18 cellular contexts compared by ENCODE assay signal in genomic region chr15:40348471-40348864, GRCh38. TPM values are rescaled to one million over a fixed set of nuclear protein-coding genes. Genes with fewer than 3 reads are reported as not detected.
A peak's percentile ranks its signal among the peaks of the same experiment; 100 is the strongest.
DNase-seq lines count a peak whose midpoint lies in the region; ATAC-seq and TF ChIP-seq lines count a peak whose summit lies in the region.
"Had no signal": no experiment of that assay in that cellular context is flagged by ENCODE, and none has a peak within 500 bp of the region (broad histone marks: within the 10 kb centered on the region; RNA-seq: fewer than 3 reads in every experiment).

No MANE protein-coding gene starts in this region.

- POLR2A ChIA-PET in RWPE1 (lab: Yijun Ruan, JAX; ENCODE audit: low non-redundant PET) = no interaction called here

- H4K91ac ChIP-seq in mesenchymal stem cell (ENCODE audit: low read length) = peak overlapping the region; percentile 10

- H4K8ac ChIP-seq in mesenchymal stem cell (ENCODE audit: low read length) = no peak overlapping the region

- no peak for DNase-seq in activated naive CD4-positive, alpha-beta T cell treated with anti-CD3 and anti-CD28 coated beads, Interleukin-2, amount 50 U/mL, for 72 hours (ENCODE audit: low spot score in 2 of 2)
- no peak for DNase-seq in activated naive CD4-positive, alpha-beta T cell treated with anti-CD3 and anti-CD28 coated beads for 36 hours
- no peak for DNase-seq in RWPE1 (ENCODE audit: low spot score)
- no peak for DNase-seq in mesenchymal stem cell
- no peak for DNase-seq in stomach
- DNase-seq in SKM-1 (lab: John Stamatoyannopoulos, UW; ENCODE audit: unreplicated experiment) = no peak
- DNase-seq: 8988T, C1 segment of cervical spinal cord, HFFc6, MV-4-11, NCI-H1436, NCI-H2081, NCI-H510A treated with DMSO at 0.1 percent for 48 hours, SJCRH30 had no signal

- H2BK15ac ChIP-seq in mesenchymal stem cell (ENCODE audit: low read depth, poor library complexity, severe bottlenecking) = no peak overlapping the region

- H3K4me2 ChIP-seq in mesenchymal stem cell (ENCODE audit: low read length, poor library complexity, severe bottlenecking) = no peak overlapping the region

- no peak overlapping the region for H3K14ac ChIP-seq in mesenchymal stem cell (ENCODE audit: low read length in 2 of 2)

- H3K4me3 Mint-ChIP-seq in activated naive CD4-positive, alpha-beta T cell treated with anti-CD3 and anti-CD28 coated beads for 36 hours = no peak overlapping the region
- H3K4me3 Mint-ChIP-seq: HFFc6 had no signal

- H3K9ac ChIP-seq in mesenchymal stem cell (ENCODE audit: low read length) = no peak overlapping the region

- no peaks in the 10 kb centered on the region for H3K27me3 Mint-ChIP-seq in activated naive CD4-positive, alpha-beta T cell treated with anti-CD3 and anti-CD28 coated beads for 36 hours (ENCODE audit: low read depth)

- peak overlapping the region; percentile 34 to 66 for H3K27ac Mint-ChIP-seq in activated naive CD4-positive, alpha-beta T cell treated with anti-CD3 and anti-CD28 coated beads, Interleukin-2, amount 50 U/mL, for 72 hours
- no peak overlapping the region for H3K27ac Mint-ChIP-seq in activated naive CD4-positive, alpha-beta T cell treated with anti-CD3 and anti-CD28 coated beads for 36 hours
- H3K27ac Mint-ChIP-seq: HFFc6 had no signal

- H3K4me1 ChIP-seq in mesenchymal stem cell (ENCODE audit: control insufficient read depth, insufficient read depth, low read depth, low read length) = peaks cover 13% of the 10 kb centered on the region
- peaks cover 13 to 46% (median 44%) of the 10 kb centered on the region in 4 donors for H3K4me1 ChIP-seq in stomach
- H3K4me1 ChIP-seq: SJCRH30 had no signal

- H3K4me3 ChIP-seq in mesenchymal stem cell (ENCODE audit: insufficient read depth in 1 of 2, low read depth in 1 of 2, low read length in 2 of 2) = no peak overlapping the region
- no peak overlapping the region for H3K4me3 ChIP-seq in stomach
- H3K4me3 ChIP-seq: SJCRH30 had no signal

- TF ChIP-seq CTCF in RWPE1 (conservative IDR thresholded peaks at IDR 0.05; ENCODE audit: low read depth) (no peak), stomach (IDR thresholded peaks at IDR 0.05) (no peak)

- no peak overlapping the region for H2BK5ac ChIP-seq in mesenchymal stem cell (ENCODE audit: low read depth, low read length, poor library complexity, severe bottlenecking)

- intact Hi-C loops in activated naive CD4-positive, alpha-beta T cell treated with anti-CD3 and anti-CD28 coated beads for 36 hours (cut with micrococcal nuclease) = no loop called here
- intact Hi-C loops in stomach (cut with DNase I; ENCODE audit: low total_unique reads) = no loop called here

- 95% methylated on average over 5 of the region's 5 CpGs for WGBS in mesenchymal stem cell
- WGBS in stomach, 5 donors = 73 to 76% (median 74%) methylated on average over 5 of the region's 5 CpGs

- H2BK120ac ChIP-seq in mesenchymal stem cell (ENCODE audit: low read depth, low read length) = no peak overlapping the region

- H3K27ac ChIP-seq in RWPE1 (peak overlapping the region; percentile 91), mesenchymal stem cell (ENCODE audit: low read length, poor library complexity, severe bottlenecking) (no peak overlapping the region), stomach (peak overlapping the region; percentile 29 to 74 (median 55))
- H3K27ac ChIP-seq: SJCRH30 had no signal

- H3K4me1 Mint-ChIP-seq in activated naive CD4-positive, alpha-beta T cell treated with anti-CD3 and anti-CD28 coated beads for 36 hours (ENCODE audit: low read depth) = no peaks in the 10 kb centered on the region

- no peak for TF ChIP-seq EP300 in stomach (IDR thresholded peaks at IDR 0.05)

- no peaks in the 10 kb centered on the region for H3K36me3 Mint-ChIP-seq in activated naive CD4-positive, alpha-beta T cell treated with anti-CD3 and anti-CD28 coated beads, Interleukin-2, amount 50 U/mL, for 72 hours
- H3K36me3 Mint-ChIP-seq in activated naive CD4-positive, alpha-beta T cell treated with anti-CD3 and anti-CD28 coated beads for 36 hours (ENCODE audit: low read depth) = no peaks in the 10 kb centered on the region

- H3K9me3 Mint-ChIP-seq in activated naive CD4-positive, alpha-beta T cell treated with anti-CD3 and anti-CD28 coated beads, Interleukin-2, amount 50 U/mL, for 72 hours = no peaks in the 10 kb centered on the region
- no peaks in the 10 kb centered on the region for H3K9me3 Mint-ChIP-seq in activated naive CD4-positive, alpha-beta T cell treated with anti-CD3 and anti-CD28 coated beads for 36 hours
- H3K9me3 Mint-ChIP-seq: HFFc6 had no signal

- no peak overlapping the region for H3K4ac ChIP-seq in mesenchymal stem cell (ENCODE audit: low read depth in 1 of 2, low read length in 2 of 2)

- H3K23ac ChIP-seq in mesenchymal stem cell (ENCODE audit: low read length in 2 of 2) = no peak overlapping the region

- H3K18ac ChIP-seq in mesenchymal stem cell (ENCODE audit: low read depth in 1 of 2, low read length in 2 of 2) = no peak overlapping the region

- no peak overlapping the region for H2AK5ac ChIP-seq in mesenchymal stem cell (ENCODE audit: low read length, severe bottlenecking)

- no peak for TF ChIP-seq POLR2A in stomach (IDR thresholded peaks at IDR 0.05)

- no peak overlapping the region for H2AFZ ChIP-seq in mesenchymal stem cell (ENCODE audit: low read depth, low read length)

- H3K9me3 ChIP-seq in mesenchymal stem cell (ENCODE audit: control insufficient read depth, low read length) (no peaks in the 10 kb centered on the region), stomach (no peaks in the 10 kb centered on the region)
- H3K9me3 ChIP-seq: SJCRH30 had no signal

- CTCF ChIA-PET in activated naive CD4-positive, alpha-beta T cell treated with anti-CD3 and anti-CD28 coated beads for 36 hours (lab: Charles Lee) = interaction anchor here (1.0 kb wide), 1 partner anchor 74 kb away, joined by 3 read pairs; no protein-coding TSS in a partner anchor
- CTCF ChIA-PET in RWPE1 (lab: Yijun Ruan, JAX) = interaction anchor here (0.6 to 1.1 kb wide), 2 partner anchors 27 to 73 kb away, joined by 4 to 5 read pairs; no protein-coding TSS in a partner anchor

- H3K27me3 ChIP-seq in mesenchymal stem cell (ENCODE audit: control insufficient read depth in 1 of 2, insufficient read depth in 1 of 2, low read length in 2 of 2) (peaks cover 11 to 31% of the 10 kb centered on the region in 2 experiments), stomach (no peaks in the 10 kb centered on the region)

- no peak for ATAC-seq in activated naive CD4-positive, alpha-beta T cell treated with anti-CD3 and anti-CD28 coated beads, Interleukin-2, amount 50 U/mL, for 72 hours
- no peak for ATAC-seq in GM21381 (IDR thresholded peaks at IDR 0.05; ENCODE audit: unreplicated experiment)
- ATAC-seq in HG03108 (IDR thresholded peaks at IDR 0.05; ENCODE audit: unreplicated experiment) = no peak

- H2BK12ac ChIP-seq in mesenchymal stem cell (ENCODE audit: low read length in 2 of 2) = no peak overlapping the region

- H3K36me3 ChIP-seq in mesenchymal stem cell (ENCODE audit: control insufficient read depth in 1 of 2, insufficient read depth in 2 of 2, low read depth in 1 of 2, low read length in 2 of 2) (no peaks in the 10 kb centered on the region), stomach (no peaks in the 10 kb centered on the region)
- H3K36me3 ChIP-seq: SJCRH30 had no signal

- H3K79me1 ChIP-seq in mesenchymal stem cell (replicated peaks; ENCODE audit: low read length, poor library complexity, severe bottlenecking) = no peaks in the 10 kb centered on the region

RNA-seq across cellular contexts. Expression of gene PHGR1, which starts 2.4 kb away (rescaled TPM):
- not detected for total RNA-seq in activated naive CD4-positive, alpha-beta T cell treated with anti-CD3 and anti-CD28 coated beads, Interleukin-2, amount 50 U/mL, for 72 hours
- not detected for total RNA-seq in activated naive CD4-positive, alpha-beta T cell treated with anti-CD3 and anti-CD28 coated beads for 36 hours
- polyA plus RNA-seq in mesenchymal stem cell (2013, experiment 1 of 2) = not detected
- not detected for polyA plus RNA-seq in mesenchymal stem cell (2013, experiment 2 of 2)
- 1,000 to 10,000 TPM in 1 of 5 donors, 10 to 100 TPM in 2, 1 to 10 TPM in 1, not detected in 1; 4.7 to 1,748 (median 37.2) TPM for total RNA-seq in stomach
- polyA plus RNA-seq in stomach = 1,000 to 10,000 TPM in 1 of 3 donors, 100 to 1,000 TPM in 2; 132 to 2,907 (median 156) TPM
- total RNA-seq: H1, HFFc6, RPMI7951, SJCRH30 had no signal
- polyA plus RNA-seq: H1 had no signal

RNA-seq across cellular contexts. Expression of gene CCDC9B, which starts 7.7 kb away (rescaled TPM):
- 1 to 10 TPM; 1.6 to 2.8 TPM for total RNA-seq in activated naive CD4-positive, alpha-beta T cell treated with anti-CD3 and anti-CD28 coated beads, Interleukin-2, amount 50 U/mL, for 72 hours
- 1 to 10 TPM; 1.9 to 2.2 TPM for total RNA-seq in activated naive CD4-positive, alpha-beta T cell treated with anti-CD3 and anti-CD28 coated beads for 36 hours
- polyA plus RNA-seq in mesenchymal stem cell (2013, experiment 1 of 2) = 34.5 TPM
- polyA plus RNA-seq in mesenchymal stem cell (2013, experiment 2 of 2) = 31.6 TPM
- total RNA-seq in stomach = 10 to 100 TPM in 4 of 5 donors, under 1 TPM in 1; 0.58 to 39.3 (median 21.1) TPM
- polyA plus RNA-seq in stomach = 1 to 10 TPM; 2.9 to 9.7 (median 8.2) TPM

RNA-seq across cellular contexts. Expression of gene DISP2, which starts 9.6 kb away (rescaled TPM):
- total RNA-seq in activated naive CD4-positive, alpha-beta T cell treated with anti-CD3 and anti-CD28 coated beads, Interleukin-2, amount 50 U/mL, for 72 hours = under 1 TPM; 0.06 to 0.50 TPM
- total RNA-seq in activated naive CD4-positive, alpha-beta T cell treated with anti-CD3 and anti-CD28 coated beads for 36 hours = under 1 TPM in 1 of 2 experiments, not detected in 1; 0.02 TPM
- polyA plus RNA-seq in mesenchymal stem cell (2013, experiment 1 of 2) = 0.44 TPM
- 0.49 TPM for polyA plus RNA-seq in mesenchymal stem cell (2013, experiment 2 of 2)
- total RNA-seq in stomach = 10 to 100 TPM in 1 of 5 donors, under 1 TPM in 3, not detected in 1; 0.29 to 10.1 (median 0.48) TPM
- 1 to 10 TPM in 1 of 3 donors, under 1 TPM in 2; 0.15 to 1.7 (median 0.93) TPM for polyA plus RNA-seq in stomach

RNA-seq across cellular contexts. Expression of gene INAFM2, which starts 25.0 kb away (rescaled TPM):
- total RNA-seq in activated naive CD4-positive, alpha-beta T cell treated with anti-CD3 and anti-CD28 coated beads, Interleukin-2, amount 50 U/mL, for 72 hours = 10 to 100 TPM in 1 of 2 donors, 1 to 10 TPM in 1; 5.8 to 14.2 TPM
- total RNA-seq in activated naive CD4-positive, alpha-beta T cell treated with anti-CD3 and anti-CD28 coated beads for 36 hours = 1 to 10 TPM; 4.9 to 6.5 TPM
- polyA plus RNA-seq in mesenchymal stem cell (2013, experiment 1 of 2) = 75.5 TPM
- polyA plus RNA-seq in mesenchymal stem cell (2013, experiment 2 of 2) = 80.9 TPM
- 10 to 100 TPM; 16.4 to 65.2 (median 21.6) TPM for total RNA-seq in stomach
- polyA plus RNA-seq in stomach = 10 to 100 TPM in 1 of 3 donors, 1 to 10 TPM in 2; 3.4 to 20.5 (median 8.8) TPM

RNA-seq across cellular contexts. Expression of gene KNSTRN, which starts 34.1 kb away (rescaled TPM):
- total RNA-seq in activated naive CD4-positive, alpha-beta T cell treated with anti-CD3 and anti-CD28 coated beads, Interleukin-2, amount 50 U/mL, for 72 hours = 10 to 100 TPM; 48.6 to 96.4 TPM
- total RNA-seq in activated naive CD4-positive, alpha-beta T cell treated with anti-CD3 and anti-CD28 coated beads for 36 hours = 10 to 100 TPM; 60.7 to 62.1 TPM
- 11.7 TPM for polyA plus RNA-seq in mesenchymal stem cell (2013, experiment 1 of 2)
- polyA plus RNA-seq in mesenchymal stem cell (2013, experiment 2 of 2) = 12.3 TPM
- total RNA-seq in stomach = 10 to 100 TPM in 3 of 5 donors, 1 to 10 TPM in 2; 4.0 to 15.6 (median 10.7) TPM
- polyA plus RNA-seq in stomach = 10 to 100 TPM; 13.9 to 16.3 (median 16.0) TPM
